In the genomic region with DNA sequence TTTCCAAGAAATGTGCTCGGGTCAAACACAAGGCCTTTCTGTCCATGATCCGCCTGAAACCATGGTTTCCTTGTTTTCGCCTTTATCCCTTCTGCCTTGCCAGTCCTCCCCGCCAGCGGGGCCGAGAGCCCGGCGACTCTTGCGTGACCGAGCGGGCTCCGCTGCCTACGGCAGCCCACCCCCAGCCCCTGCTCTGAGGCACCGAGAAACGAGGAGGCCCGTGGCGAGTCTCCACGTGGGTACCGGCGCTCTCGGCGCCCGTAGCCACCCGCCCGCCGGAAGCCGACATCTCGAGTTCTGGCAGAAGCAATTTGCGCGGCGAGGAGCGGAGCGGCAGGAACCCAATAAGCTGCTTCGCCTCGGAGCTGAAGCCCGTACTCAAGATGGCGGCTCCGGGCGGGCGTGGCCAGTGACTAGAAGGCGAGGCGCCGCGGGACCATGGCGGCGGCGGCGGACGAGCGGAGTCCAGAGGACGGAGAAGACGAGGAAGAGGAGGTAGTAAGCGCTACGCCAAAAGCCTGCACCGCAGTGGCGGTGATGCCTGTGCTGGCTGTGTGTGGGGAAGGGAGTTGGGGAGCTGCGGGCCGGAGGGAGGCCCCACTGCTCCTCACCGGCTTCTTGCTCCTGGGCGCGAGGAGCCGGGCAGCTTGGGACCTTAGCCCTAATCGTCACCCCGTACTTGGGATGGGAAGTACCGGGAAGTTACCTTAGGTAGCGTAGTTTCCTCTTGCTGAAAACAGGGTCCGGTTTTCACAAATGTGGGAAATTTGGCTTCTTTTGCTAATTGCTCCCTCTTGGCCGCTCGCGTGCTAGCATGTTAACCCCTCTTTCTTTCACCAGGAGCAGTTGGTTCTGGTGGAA, we compare ENCODE assay signal across 1 cellular context.
TF ChIP-seq lines count a peak whose summit lies in the region.

Gene GTF3C6, plus strand, starts transcription at position 375 of the 861 bp plus-strand sequence. Its CDS starts 64 bp downstream, at position 439.

TF ChIP-seq in GM12878, 131 proteins besides CTCF, POLR2A, EP300 and RAD21 (continued from another document and continues in another):
- TF ChIP-seq, protein P1, sequence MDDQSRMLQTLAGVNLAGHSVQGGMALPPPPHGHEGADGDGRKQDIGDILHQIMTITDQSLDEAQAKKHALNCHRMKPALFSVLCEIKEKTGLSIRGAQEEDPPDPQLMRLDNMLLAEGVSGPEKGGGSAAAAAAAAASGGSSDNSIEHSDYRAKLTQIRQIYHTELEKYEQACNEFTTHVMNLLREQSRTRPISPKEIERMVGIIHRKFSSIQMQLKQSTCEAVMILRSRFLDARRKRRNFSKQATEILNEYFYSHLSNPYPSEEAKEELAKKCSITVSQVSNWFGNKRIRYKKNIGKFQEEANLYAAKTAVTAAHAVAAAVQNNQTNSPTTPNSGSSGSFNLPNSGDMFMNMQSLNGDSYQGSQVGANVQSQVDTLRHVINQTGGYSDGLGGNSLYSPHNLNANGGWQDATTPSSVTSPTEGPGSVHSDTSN (IDR thresholded peaks at IDR 0.05; ENCODE audit: insufficient replicate concordance, low read depth, low read length) = no peak
- 0 out of 4 replicates have a peak, but pooled peaks of 1 of the 2 experiments have one; percentile 14 for TF ChIP-seq SRF (IDR thresholded peaks at IDR 0.05; ENCODE audit: low read depth in 2 of 2, low read length in 2 of 2)
- 0 out of 2 replicates have a peak, but pooled peaks have one; percentile 48 for TF ChIP-seq SMARCA5 (IDR thresholded peaks at IDR 0.05)
- no peak for TF ChIP-seq ATF2 (IDR thresholded peaks at IDR 0.05; ENCODE audit: low read length)
- peak; percentile 78 for TF ChIP-seq ELK1 (IDR thresholded peaks at IDR 0.05; ENCODE audit: low read depth, low read length)
- peak; percentile 94 for TF ChIP-seq MAX (IDR thresholded peaks at IDR 0.05; ENCODE audit: low read depth, low read length)
- no peak for TF ChIP-seq CHD4 (IDR thresholded peaks at IDR 0.05)
- TF ChIP-seq MTA2 (IDR thresholded peaks at IDR 0.05; ENCODE audit: low read depth) = no peak
- 0 out of 2 replicates have a peak, but pooled peaks have one; percentile 36 for TF ChIP-seq NR2F1 (conservative IDR thresholded peaks at IDR 0.05)
- TF ChIP-seq HSF1 (IDR thresholded peaks at IDR 0.05; ENCODE audit: low read depth, low read length) = no peak
- TF ChIP-seq POLR2AphosphoS5 (IDR thresholded peaks at IDR 0.05; ENCODE audit: low read length) = peak; percentile 96
- TF ChIP-seq ESRRA (IDR thresholded peaks at IDR 0.05; ENCODE audit: low read length) = 0 out of 2 replicates have a peak, but pooled peaks have one; percentile 25
- no peak; the same call in 1 of the 2 replicates for TF ChIP-seq TARDBP (IDR thresholded peaks at IDR 0.05; ENCODE audit: borderline replicate concordance)
- no peak for TF ChIP-seq WRNIP1 (IDR thresholded peaks at IDR 0.05; ENCODE audit: borderline replicate concordance, low read depth, low read length)
- no peak for TF ChIP-seq EED (IDR thresholded peaks at IDR 0.05; ENCODE audit: low read depth)
- no peak for TF ChIP-seq ZNF24 (IDR thresholded peaks at IDR 0.05)
- no peak for TF ChIP-seq MYB (IDR thresholded peaks at IDR 0.05; ENCODE audit: borderline replicate concordance, low read depth, low read length)
- no peak for TF ChIP-seq JUND (IDR thresholded peaks at IDR 0.05; ENCODE audit: low read depth, low read length)
- TF ChIP-seq MXI1 (IDR thresholded peaks at IDR 0.05; ENCODE audit: low read depth, low read length) = peak; percentile 96
- peak; percentile 77 for TF ChIP-seq KLF5 (IDR thresholded peaks at IDR 0.05; ENCODE audit: partially characterized antibody)
- TF ChIP-seq, protein P2, sequence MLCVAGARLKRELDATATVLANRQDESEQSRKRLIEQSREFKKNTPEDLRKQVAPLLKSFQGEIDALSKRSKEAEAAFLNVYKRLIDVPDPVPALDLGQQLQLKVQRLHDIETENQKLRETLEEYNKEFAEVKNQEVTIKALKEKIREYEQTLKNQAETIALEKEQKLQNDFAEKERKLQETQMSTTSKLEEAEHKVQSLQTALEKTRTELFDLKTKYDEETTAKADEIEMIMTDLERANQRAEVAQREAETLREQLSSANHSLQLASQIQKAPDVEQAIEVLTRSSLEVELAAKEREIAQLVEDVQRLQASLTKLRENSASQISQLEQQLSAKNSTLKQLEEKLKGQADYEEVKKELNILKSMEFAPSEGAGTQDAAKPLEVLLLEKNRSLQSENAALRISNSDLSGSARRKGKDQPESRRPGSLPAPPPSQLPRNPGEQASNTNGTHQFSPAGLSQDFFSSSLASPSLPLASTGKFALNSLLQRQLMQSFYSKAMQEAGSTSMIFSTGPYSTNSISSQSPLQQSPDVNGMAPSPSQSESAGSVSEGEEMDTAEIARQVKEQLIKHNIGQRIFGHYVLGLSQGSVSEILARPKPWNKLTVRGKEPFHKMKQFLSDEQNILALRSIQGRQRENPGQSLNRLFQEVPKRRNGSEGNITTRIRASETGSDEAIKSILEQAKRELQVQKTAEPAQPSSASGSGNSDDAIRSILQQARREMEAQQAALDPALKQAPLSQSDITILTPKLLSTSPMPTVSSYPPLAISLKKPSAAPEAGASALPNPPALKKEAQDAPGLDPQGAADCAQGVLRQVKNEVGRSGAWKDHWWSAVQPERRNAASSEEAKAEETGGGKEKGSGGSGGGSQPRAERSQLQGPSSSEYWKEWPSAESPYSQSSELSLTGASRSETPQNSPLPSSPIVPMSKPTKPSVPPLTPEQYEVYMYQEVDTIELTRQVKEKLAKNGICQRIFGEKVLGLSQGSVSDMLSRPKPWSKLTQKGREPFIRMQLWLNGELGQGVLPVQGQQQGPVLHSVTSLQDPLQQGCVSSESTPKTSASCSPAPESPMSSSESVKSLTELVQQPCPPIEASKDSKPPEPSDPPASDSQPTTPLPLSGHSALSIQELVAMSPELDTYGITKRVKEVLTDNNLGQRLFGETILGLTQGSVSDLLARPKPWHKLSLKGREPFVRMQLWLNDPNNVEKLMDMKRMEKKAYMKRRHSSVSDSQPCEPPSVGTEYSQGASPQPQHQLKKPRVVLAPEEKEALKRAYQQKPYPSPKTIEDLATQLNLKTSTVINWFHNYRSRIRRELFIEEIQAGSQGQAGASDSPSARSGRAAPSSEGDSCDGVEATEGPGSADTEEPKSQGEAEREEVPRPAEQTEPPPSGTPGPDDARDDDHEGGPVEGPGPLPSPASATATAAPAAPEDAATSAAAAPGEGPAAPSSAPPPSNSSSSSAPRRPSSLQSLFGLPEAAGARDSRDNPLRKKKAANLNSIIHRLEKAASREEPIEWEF (IDR thresholded peaks at IDR 0.05; ENCODE audit: insufficient replicate concordance, low read depth, low read length) = no peak
- TF ChIP-seq RAD51 (IDR thresholded peaks at IDR 0.05) = peak; percentile 60; the same call in 1 of the 2 replicates
- TF ChIP-seq ZNF687 (IDR thresholded peaks at IDR 0.05) = peak; percentile 91
- peak; percentile 65 for TF ChIP-seq MYC (IDR thresholded peaks at IDR 0.05; ENCODE audit: insufficient read depth, insufficient read length, insufficient replicate concordance, low read length, severe bottlenecking)
- TF ChIP-seq LARP7 (IDR thresholded peaks at IDR 0.05) = peak; percentile 52
- no peak for TF ChIP-seq TCF3 (IDR thresholded peaks at IDR 0.05; ENCODE audit: borderline replicate concordance, insufficient read depth, low read depth, low read length)
- TF ChIP-seq, protein P3, sequence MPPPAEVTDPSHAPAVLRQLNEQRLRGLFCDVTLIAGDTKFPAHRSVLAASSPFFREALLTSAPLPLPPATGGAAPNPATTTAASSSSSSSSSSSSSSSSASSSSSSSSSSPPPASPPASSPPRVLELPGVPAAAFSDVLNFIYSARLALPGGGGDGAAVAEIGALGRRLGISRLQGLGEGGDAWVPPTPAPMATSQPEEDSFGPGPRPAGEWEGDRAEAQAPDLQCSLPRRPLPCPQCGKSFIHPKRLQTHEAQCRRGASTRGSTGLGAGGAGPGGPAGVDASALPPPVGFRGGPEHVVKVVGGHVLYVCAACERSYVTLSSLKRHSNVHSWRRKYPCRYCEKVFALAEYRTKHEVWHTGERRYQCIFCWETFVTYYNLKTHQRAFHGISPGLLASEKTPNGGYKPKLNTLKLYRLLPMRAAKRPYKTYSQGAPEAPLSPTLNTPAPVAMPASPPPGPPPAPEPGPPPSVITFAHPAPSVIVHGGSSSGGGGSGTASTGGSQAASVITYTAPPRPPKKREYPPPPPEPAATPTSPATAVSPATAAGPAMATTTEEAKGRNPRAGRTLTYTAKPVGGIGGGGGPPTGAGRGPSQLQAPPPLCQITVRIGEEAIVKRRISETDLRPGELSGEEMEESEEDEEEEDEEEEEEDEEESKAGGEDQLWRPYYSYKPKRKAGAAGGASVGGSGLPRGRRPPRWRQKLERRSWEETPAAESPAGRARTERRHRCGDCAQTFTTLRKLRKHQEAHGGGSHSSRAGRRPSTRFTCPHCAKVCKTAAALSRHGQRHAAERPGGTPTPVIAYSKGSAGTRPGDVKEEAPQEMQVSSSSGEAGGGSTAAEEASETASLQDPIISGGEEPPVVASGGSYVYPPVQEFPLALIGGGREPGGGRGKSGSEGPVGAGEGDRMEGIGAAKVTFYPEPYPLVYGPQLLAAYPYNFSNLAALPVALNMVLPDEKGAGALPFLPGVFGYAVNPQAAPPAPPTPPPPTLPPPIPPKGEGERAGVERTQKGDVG (CRISPR knock-in tag; IDR thresholded peaks at IDR 0.05) = no peak
- no peak for TF ChIP-seq YBX1 (IDR thresholded peaks at IDR 0.05)
- TF ChIP-seq NFIC (IDR thresholded peaks at IDR 0.05; ENCODE audit: low read depth, low read length) = no peak
- TF ChIP-seq, protein P4, sequence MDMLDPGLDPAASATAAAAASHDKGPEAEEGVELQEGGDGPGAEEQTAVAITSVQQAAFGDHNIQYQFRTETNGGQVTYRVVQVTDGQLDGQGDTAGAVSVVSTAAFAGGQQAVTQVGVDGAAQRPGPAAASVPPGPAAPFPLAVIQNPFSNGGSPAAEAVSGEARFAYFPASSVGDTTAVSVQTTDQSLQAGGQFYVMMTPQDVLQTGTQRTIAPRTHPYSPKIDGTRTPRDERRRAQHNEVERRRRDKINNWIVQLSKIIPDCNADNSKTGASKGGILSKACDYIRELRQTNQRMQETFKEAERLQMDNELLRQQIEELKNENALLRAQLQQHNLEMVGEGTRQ (IDR thresholded peaks at IDR 0.05; ENCODE audit: borderline replicate concordance, low read depth, low read length) = no peak; the same call in 1 of the 2 replicates
